Comparison of ENCODE assay signal across 9 cellular contexts in the genomic region with DNA sequence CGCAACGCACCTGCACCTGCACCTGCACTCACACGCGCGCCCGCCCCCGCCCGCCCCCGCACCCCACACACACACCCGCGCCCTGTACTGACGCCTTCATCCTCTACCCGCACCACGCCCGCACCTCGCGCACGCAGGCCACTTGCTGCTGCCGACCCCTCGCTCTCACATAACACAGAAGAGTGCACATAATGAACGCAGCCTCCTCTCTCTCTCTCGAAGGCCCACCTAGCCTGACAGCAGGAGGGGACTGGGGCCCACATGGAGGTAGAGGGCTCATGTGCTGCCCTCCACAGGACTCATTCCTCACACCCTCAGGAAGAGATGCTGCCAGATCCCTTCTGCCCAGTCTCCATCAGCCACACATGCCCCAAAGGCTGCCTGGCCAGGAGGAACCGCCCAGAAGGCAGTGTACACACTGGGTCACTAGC. TPM values are rescaled to one million over a fixed set of nuclear protein-coding genes. Genes with fewer than 3 reads are reported as not detected.
DNase-seq lines count a peak whose midpoint lies in the region; ATAC-seq, FAIRE-seq and TF ChIP-seq lines count a peak whose summit lies in the region.
"Had no signal": no experiment of that assay in that cellular context is flagged by ENCODE, and none has a peak within 500 bp of the region (broad histone marks: within the 10 kb centered on the region; RNA-seq: fewer than 3 reads in every experiment).

No MANE protein-coding gene starts in this region.

- H3K4me3 ChIP-seq in astrocyte (ENCODE audit: insufficient read depth, low read depth, low read length) = no peak overlapping the region
- H3K4me3 ChIP-seq in PC-9 = no peak overlapping the region
- H3K4me3 ChIP-seq in body of pancreas = no peak overlapping the region

- H3K9ac ChIP-seq in astrocyte (ENCODE audit: low read length) = no peak overlapping the region

- H3K9me3 ChIP-seq in astrocyte (ENCODE audit: insufficient read depth, low read depth, low read length) (no peaks in the 10 kb centered on the region), PC-9 (ENCODE audit: insufficient read depth, low read depth) (no peaks in the 10 kb centered on the region), body of pancreas (no peaks in the 10 kb centered on the region)

- CTCF ChIA-PET in PC-9 (lab: Charles Lee) = no interaction called here

- TF ChIP-seq POLR2A in body of pancreas (IDR thresholded peaks at IDR 0.05) = no peak

- H3K27me3 ChIP-seq in astrocyte (ENCODE audit: insufficient read depth, low read length) (peaks cover 34% of the 10 kb centered on the region), PC-9 (ENCODE audit: insufficient read depth, low read depth) (peaks cover 34% of the 10 kb centered on the region), body of pancreas (peaks cover 0 to 6% of the 10 kb centered on the region in 2 donors)

- no peaks in the 10 kb centered on the region for H3K36me3 ChIP-seq in astrocyte (ENCODE audit: insufficient read depth, low read length)
- no peaks in the 10 kb centered on the region for H3K36me3 ChIP-seq in PC-9 (ENCODE audit: low read depth)
- no peaks in the 10 kb centered on the region for H3K36me3 ChIP-seq in body of pancreas (replicated peaks in 1 of 2; ENCODE audit: insufficient read depth in 1 of 2, low read depth in 2 of 2)

- DNase-seq in DMS 273 (lab: John Stamatoyannopoulos, UW; ENCODE audit: unreplicated experiment) = peak; percentile 85
- DNase-seq in NCI-H1105 treated with DMSO at 0.1 percent for 48 hours (lab: John Stamatoyannopoulos, UW) = peak; percentile 43
- DNase-seq in astrocyte (ENCODE audit: low read depth) = no peak
- DNase-seq in naive thymus-derived CD8-positive, alpha-beta T cell = no peak
- no peak for DNase-seq in PC-9
- DNase-seq in body of pancreas = no peak
- no peak for DNase-seq in GOT3 (lab: John Stamatoyannopoulos, UW)
- DNase-seq: NCI-H1048 had no signal

- no peak overlapping the region for H2AFZ ChIP-seq in astrocyte (ENCODE audit: low read depth, low read length)
- no peak overlapping the region for H2AFZ ChIP-seq in PC-9

- FAIRE-seq in astrocyte (lab: Jason Lieb, UNC) = no peak

- no peaks in the 10 kb centered on the region for H3K9me3 Mint-ChIP-seq in astrocyte (ENCODE audit: unreplicated experiment)
- no peaks in the 10 kb centered on the region for H3K9me3 Mint-ChIP-seq in naive thymus-derived CD8-positive, alpha-beta T cell

- BruUV-seq in PC-9 (replicated peaks; lab: Mats Ljungman, UMichigan) = no TSS peak

- POLR2A ChIA-PET in naive thymus-derived CD8-positive, alpha-beta T cell (lab: Charles Lee) = no interaction called here
- POLR2A ChIA-PET in PC-9 (lab: Charles Lee; ENCODE audit: unreplicated experiment) = no interaction called here

- WGBS in body of pancreas, 2 donors = 2% methylated on average over 13 to 18 of the region's 23 CpGs

- H3K27ac ChIP-seq in astrocyte (ENCODE audit: low read depth, low read length) (no peak overlapping the region), PC-9 (no peak overlapping the region), body of pancreas (no peak overlapping the region)

- H3K36me3 Mint-ChIP-seq in astrocyte (ENCODE audit: low read depth, unreplicated experiment) = peaks cover 2% of the 10 kb centered on the region
- H3K36me3 Mint-ChIP-seq in naive thymus-derived CD8-positive, alpha-beta T cell = peaks cover 0 to 3% (median 0%) of the 10 kb centered on the region in 3 donors

- peak overlapping the region; percentile 90 for H3K4me3 Mint-ChIP-seq in astrocyte (ENCODE audit: unreplicated experiment)
- peak overlapping the region; percentile 71 to 97 (median 80) for H3K4me3 Mint-ChIP-seq in naive thymus-derived CD8-positive, alpha-beta T cell

- ATAC-seq in naive thymus-derived CD8-positive, alpha-beta T cell = no peak
- ATAC-seq in HG03342 (IDR thresholded peaks at IDR 0.05; ENCODE audit: unreplicated experiment) (no peak), body of pancreas (no peak)

- H3K79me2 ChIP-seq in astrocyte (ENCODE audit: insufficient read depth, low read length) (no peaks in the 10 kb centered on the region), PC-9 (ENCODE audit: low read depth) (no peaks in the 10 kb centered on the region)

- no peaks in the 10 kb centered on the region for H3K4me1 ChIP-seq in astrocyte (ENCODE audit: insufficient read depth, low read length)
- no peaks in the 10 kb centered on the region for H3K4me1 ChIP-seq in PC-9 (replicated peaks; ENCODE audit: insufficient read depth)
- H3K4me1 ChIP-seq in body of pancreas = peaks cover 5% of the 10 kb centered on the region

- no peaks in the 10 kb centered on the region for H3K9me2 ChIP-seq in PC-9 (ENCODE audit: insufficient read depth)

- TF ChIP-seq CTCF in astrocyte (IDR thresholded peaks at IDR 0.05; ENCODE audit: insufficient read depth, low read depth, low read length) (no peak), PC-9 (conservative IDR thresholded peaks at IDR 0.05) (no peak), body of pancreas (IDR thresholded peaks at IDR 0.05) (no peak)

- peak overlapping the region; percentile 66 for H3K27ac Mint-ChIP-seq in astrocyte (ENCODE audit: unreplicated experiment)
- no peak overlapping the region for H3K27ac Mint-ChIP-seq in naive thymus-derived CD8-positive, alpha-beta T cell

- no peaks in the 10 kb centered on the region for H3F3A ChIP-seq in PC-9 (ENCODE audit: insufficient read depth, low read depth)

- peaks cover 3% of the 10 kb centered on the region for H3K4me1 Mint-ChIP-seq in astrocyte (ENCODE audit: low read depth, unreplicated experiment)
- H3K4me1 Mint-ChIP-seq in naive thymus-derived CD8-positive, alpha-beta T cell = peaks cover 4 to 11% (median 8%) of the 10 kb centered on the region in 4 donors

- peaks cover 68% of the 10 kb centered on the region for H3K27me3 Mint-ChIP-seq in astrocyte (ENCODE audit: low read depth, unreplicated experiment)
- H3K27me3 Mint-ChIP-seq in naive thymus-derived CD8-positive, alpha-beta T cell = peaks cover 11 to 47% (median 34%) of the 10 kb centered on the region in 5 donors

- H3K4me2 ChIP-seq in astrocyte (ENCODE audit: low read length) (peak overlapping the region; percentile 69), PC-9 (no peak overlapping the region)

- intact Hi-C loops in PC-9 (cut with micrococcal nuclease; ENCODE audit: unreplicated experiment) = no loop called here
- intact Hi-C loops in body of pancreas (cut with DNase I) = no loop called here

- H4K20me1 ChIP-seq in astrocyte (ENCODE audit: insufficient read depth, low read length) (no peaks in the 10 kb centered on the region), PC-9 (ENCODE audit: insufficient read depth) (no peaks in the 10 kb centered on the region)

RNA-seq across cellular contexts. Expression of gene CAMK2B, which starts 0.4 kb away (rescaled TPM):
- total RNA-seq in astrocyte (0.18 TPM in 1 of 2 replicates, not detected in the other), PC-9 (2021) (0.13 and 0.15 TPM in 2 replicates), body of pancreas (1 to 10 TPM in 1 of 2 donors, under 1 TPM in 1; 0.52 to 7.6 TPM)
- total RNA-seq in naive thymus-derived CD8-positive, alpha-beta T cell = not detected
- not detected for polyA plus RNA-seq in naive thymus-derived CD8-positive, alpha-beta T cell

Comparison
In these comparisons a context has a peak if more than half of its experiments do, and no peak if none do; other contexts are left out.
1. DNase-seq: peak in DMS 273 (single experiment) and NCI-H1105 treated with DMSO at 0.1 percent for 48 hours (single experiment); none in astrocyte (single experiment), naive thymus-derived CD8-positive, alpha-beta T cell (0 of 10), PC-9 (0 of 2), body of pancreas (0 of 4) and GOT3 (single experiment).